In the genomic region with DNA sequence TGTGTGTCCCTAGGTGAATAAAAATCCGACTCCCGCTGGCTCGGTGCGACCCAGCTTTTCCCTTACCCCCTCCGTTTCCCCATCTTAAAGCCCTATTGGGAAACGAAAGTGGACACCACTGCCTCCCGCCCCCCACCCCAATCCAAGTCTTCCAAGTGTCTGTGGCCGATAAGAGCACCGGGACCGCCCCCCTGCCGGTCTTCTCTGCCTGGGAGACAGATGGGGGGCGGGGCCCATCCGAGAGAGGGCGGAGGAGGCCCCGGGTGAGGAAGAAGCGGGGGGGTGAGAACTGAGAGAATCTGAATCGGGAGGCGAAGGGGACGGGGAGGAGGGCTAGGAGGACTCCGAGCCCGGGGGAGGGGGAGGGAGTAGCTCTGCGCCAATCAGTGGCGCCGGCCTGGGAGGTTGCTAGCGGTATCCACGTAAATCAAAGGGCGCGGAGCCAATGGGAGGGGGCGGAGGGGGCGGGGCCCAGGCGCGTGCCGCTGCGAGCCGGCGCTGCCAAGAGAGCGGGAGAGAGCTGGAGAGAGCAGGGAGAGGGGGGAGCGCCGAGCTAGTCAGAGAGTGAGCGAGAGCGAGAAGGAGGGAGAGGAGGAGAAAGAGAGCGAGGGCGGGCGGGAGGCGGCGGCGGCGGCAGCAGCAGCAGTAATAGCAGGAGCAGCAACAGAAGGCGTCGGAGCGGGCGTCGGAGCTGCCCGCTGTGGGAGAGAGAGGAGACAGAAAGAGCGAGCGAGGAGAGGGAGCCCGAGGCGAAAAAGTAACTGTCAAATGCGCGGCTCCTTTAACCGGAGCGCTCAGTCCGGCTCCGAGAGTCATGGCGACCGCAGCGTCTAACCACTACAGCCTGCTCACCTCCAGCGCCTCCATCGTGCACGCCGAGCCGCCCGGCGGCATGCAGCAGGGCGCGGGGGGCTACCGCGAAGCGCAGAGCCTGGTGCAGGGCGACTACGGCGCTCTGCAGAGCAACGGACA, we compare ENCODE assay signal across 8 cellular contexts. TPM values are rescaled to one million over a fixed set of nuclear protein-coding genes. Genes with fewer than 3 reads are reported as not detected.
DNase-seq lines count a peak whose midpoint lies in the region; ATAC-seq lines count a peak whose summit lies in the region.

POU3F2 (plus strand) TSS at position 515 of the 972 bp plus-strand sequence; CDS start at position 815, 300 bp downstream.

- H3K9me3 ChIP-seq in effector memory CD4-positive, alpha-beta T cell (ENCODE audit: control insufficient read depth, low read length) = no peaks in the 10 kb centered on the region

- H3K4me3 Mint-ChIP-seq in activated CD4-positive, alpha-beta memory T cell treated with anti-CD3 and anti-CD28 coated beads for 36 hours = peak within 1 kb of the TSS; percentile 65
- peak within 1 kb of the TSS; percentile 90 for H3K4me3 Mint-ChIP-seq in memory B cell

- H3K27me3 ChIP-seq in effector memory CD4-positive, alpha-beta T cell (replicated peaks; ENCODE audit: control insufficient read depth, insufficient read depth, low read length, poor library complexity, severe bottlenecking) = peaks cover 86% of the 10 kb centered on the region

- DNase-seq in AG08396 (ENCODE audit: low spot score) = peak; percentile 84
- peak; percentile 97 for DNase-seq in NCI-H345 treated with DMSO at 0.1 percent for 48 hours (lab: John Stamatoyannopoulos, UW; ENCODE audit: unreplicated experiment)
- peak; percentile 81 for DNase-seq in activated CD4-positive, alpha-beta memory T cell treated with anti-CD3 and anti-CD28 coated beads for 36 hours
- peak; percentile 45 to 53 (median 47) for DNase-seq in effector memory CD4-positive, alpha-beta T cell
- no peak for DNase-seq in memory B cell (ENCODE audit: low spot score in 2 of 2)
- DNase-seq in stimulated activated CD8-positive, alpha-beta memory T cell treated with anti-CD3 and anti-CD28 coated beads, Interleukin-12 subunit alpha, Interleukin-12 subunit beta, amount 100 ng/mL, for 1 hour (ENCODE audit: low read depth) = peak; percentile 38

- no peak within 1 kb of the TSS for H3K27ac Mint-ChIP-seq in activated CD4-positive, alpha-beta memory T cell treated with anti-CD3 and anti-CD28 coated beads for 36 hours
- peak within 1 kb of the TSS; percentile 5 for H3K27ac Mint-ChIP-seq in memory B cell

- H3K36me3 Mint-ChIP-seq in activated CD4-positive, alpha-beta memory T cell treated with anti-CD3 and anti-CD28 coated beads for 36 hours = no peaks in the 10 kb centered on the region
- H3K36me3 Mint-ChIP-seq in memory B cell = peaks cover 2% of the 10 kb centered on the region

- CTCF ChIA-PET in activated CD4-positive, alpha-beta memory T cell treated with anti-CD3 and anti-CD28 coated beads for 36 hours (lab: Charles Lee) = interaction anchor here (1.2 kb wide), 1 partner anchor 11 kb away, joined by 3 read pairs; no protein-coding TSS in a partner anchor

- no peak within 1 kb of the TSS for H3K27ac ChIP-seq in effector memory CD4-positive, alpha-beta T cell (ENCODE audit: insufficient read depth, low read length, poor library complexity, severe bottlenecking)

- peaks cover 39% of the 10 kb centered on the region for H3K4me1 ChIP-seq in effector memory CD4-positive, alpha-beta T cell (ENCODE audit: control insufficient read depth, insufficient read depth, low read length, poor library complexity, severe bottlenecking)

- H3K27me3 Mint-ChIP-seq in activated CD4-positive, alpha-beta memory T cell treated with anti-CD3 and anti-CD28 coated beads for 36 hours = peaks cover 68% of the 10 kb centered on the region
- peaks cover 33% of the 10 kb centered on the region for H3K27me3 Mint-ChIP-seq in memory B cell

- peaks cover 38% of the 10 kb centered on the region for H3K4me1 Mint-ChIP-seq in activated CD4-positive, alpha-beta memory T cell treated with anti-CD3 and anti-CD28 coated beads for 36 hours (ENCODE audit: low read depth)
- H3K4me1 Mint-ChIP-seq in memory B cell = peaks cover 18% of the 10 kb centered on the region

- POLR2A ChIA-PET in activated CD4-positive, alpha-beta memory T cell treated with anti-CD3 and anti-CD28 coated beads for 36 hours (lab: Charles Lee) = interaction anchor here (0.7 kb wide), 1 partner anchor 58 kb away, joined by 3 read pairs; no protein-coding TSS in a partner anchor

- intact Hi-C loops in activated CD4-positive, alpha-beta memory T cell treated with anti-CD3 and anti-CD28 coated beads for 36 hours (cut with micrococcal nuclease) = loop anchor here (1.0 to 10.0 kb wide), 4 partner anchors 57 to 1550 kb away; partner anchors contain the start of genes FBXL4 and MMS22L

- ATAC-seq in GM19043 (IDR thresholded peaks at IDR 0.05; ENCODE audit: low read depth, unreplicated experiment) (peak; percentile 57), HG03342 (IDR thresholded peaks at IDR 0.05; ENCODE audit: unreplicated experiment) (peak; percentile 66), memory B cell (ENCODE audit: low read depth) (peak; percentile 69)

- peak within 1 kb of the TSS; percentile 71 for H3K4me3 ChIP-seq in effector memory CD4-positive, alpha-beta T cell (ENCODE audit: insufficient read depth, low read depth, low read length, poor library complexity, severe bottlenecking)

- no peaks in the 10 kb centered on the region for H3K36me3 ChIP-seq in effector memory CD4-positive, alpha-beta T cell (ENCODE audit: control insufficient read depth, insufficient read depth, low read length)

- H3K9me3 Mint-ChIP-seq in activated CD4-positive, alpha-beta memory T cell treated with anti-CD3 and anti-CD28 coated beads for 36 hours = no peaks in the 10 kb centered on the region
- peaks cover 2% of the 10 kb centered on the region for H3K9me3 Mint-ChIP-seq in memory B cell

RNA-seq across cellular contexts. Expression of gene POU3F2, which starts in this region (rescaled TPM):
- not detected for total RNA-seq in activated CD4-positive, alpha-beta memory T cell treated with anti-CD3 and anti-CD28 coated beads for 36 hours

Comparison
In these comparisons a context has a peak if more than half of its experiments do, and no peak if none do; other contexts are left out.
1. Peak in DNase-seq in activated CD4-positive, alpha-beta memory T cell treated with anti-CD3 and anti-CD28 coated beads for 36 hours; RNA of the gene not detected or under 1 TPM.
2. DNase-seq: peak in AG08396 (single experiment), NCI-H345 treated with DMSO at 0.1 percent for 48 hours (single experiment), effector memory CD4-positive, alpha-beta T cell (3 of 3) and stimulated activated CD8-positive, alpha-beta memory T cell treated with anti-CD3 and anti-CD28 coated beads, Interleukin-12 subunit alpha, Interleukin-12 subunit beta, amount 100 ng/mL, for 1 hour (single experiment); none in memory B cell (0 of 2).
3. Peak in every context shown above with its lines, with median percentiles within 50 percentile points of each other: ATAC-seq.